Comparison of ENCODE assay signal across 8 cellular contexts in the genomic region with DNA sequence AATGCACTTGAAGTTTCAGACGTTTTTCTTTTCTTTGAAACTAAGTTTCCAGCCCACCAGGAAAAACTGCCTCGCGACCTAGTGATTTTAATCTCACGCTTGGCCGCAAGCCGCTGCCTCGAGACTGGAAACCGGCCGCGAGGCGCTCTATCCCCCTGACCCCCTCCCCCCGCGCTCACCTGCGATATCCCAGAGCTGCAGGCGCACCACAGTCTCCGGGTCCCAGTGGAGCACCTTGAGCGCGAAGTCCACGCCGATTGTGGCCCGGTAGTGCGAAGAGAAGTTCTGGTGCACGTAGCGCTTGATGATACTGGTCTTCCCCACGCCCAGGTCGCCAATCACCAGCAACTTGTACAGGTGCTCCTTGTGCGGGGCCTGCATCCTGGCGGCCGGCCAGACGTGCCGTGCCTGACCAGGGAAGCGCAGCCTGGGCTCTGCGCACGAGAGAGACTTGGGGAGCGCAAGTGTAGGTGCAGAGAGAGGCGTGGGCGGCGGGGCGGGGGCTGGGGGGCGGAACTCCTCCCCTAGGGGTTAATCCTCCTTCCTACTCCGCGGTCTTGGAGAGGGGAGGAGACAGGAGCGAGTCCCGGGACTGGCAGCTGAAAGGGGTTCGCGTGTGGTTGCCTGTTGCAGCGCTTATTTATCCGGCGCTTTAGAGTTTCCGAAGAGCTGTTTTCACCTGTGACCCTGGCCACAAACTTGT. TPM values are rescaled to one million over a fixed set of nuclear protein-coding genes. Genes with fewer than 3 reads are reported as not detected.
DNase-seq lines count a peak whose midpoint lies in the region; ATAC-seq and TF ChIP-seq lines count a peak whose summit lies in the region.

RAB38 (minus strand) TSS at position 440 of the 703 bp plus-strand sequence; CDS start at position 381, 59 bp downstream.

- H3K27me3 ChIP-seq in effector memory CD4-positive, alpha-beta T cell (replicated peaks; ENCODE audit: control insufficient read depth, insufficient read depth, low read length, poor library complexity, severe bottlenecking): no peaks in the 10 kb centered on the region
- no peaks in the 10 kb centered on the region for H3K27me3 ChIP-seq in suprapubic skin

- no peaks in the 10 kb centered on the region for H3K36me3 Mint-ChIP-seq in T-helper 2 cell treated with Interferon-gamma antibody and Interleukin-4, amounts not matched to agents 5 μg/mL and 100 μg/mL, for 36 hours (ENCODE audit: low read depth)

- 7% methylated on average over 35 of the region's 50 CpGs for WGBS in suprapubic skin

- H3K27ac ChIP-seq in effector memory CD4-positive, alpha-beta T cell (ENCODE audit: insufficient read depth, low read length, poor library complexity, severe bottlenecking): no peak within 1 kb of the TSS
- H3K27ac ChIP-seq in suprapubic skin: peak within 1 kb of the TSS; percentile 80

- peaks cover 3% of the 10 kb centered on the region for H3K4me1 ChIP-seq in effector memory CD4-positive, alpha-beta T cell (ENCODE audit: control insufficient read depth, insufficient read depth, low read length, poor library complexity, severe bottlenecking)
- H3K4me1 ChIP-seq in mucosa of descending colon (ENCODE audit: low read depth) (no peaks in the 10 kb centered on the region), suprapubic skin (peaks cover 54% of the 10 kb centered on the region)

- no peaks in the 10 kb centered on the region for H3K9me3 ChIP-seq in effector memory CD4-positive, alpha-beta T cell (ENCODE audit: control insufficient read depth, low read length)
- H3K9me3 ChIP-seq in mucosa of descending colon (no peaks in the 10 kb centered on the region), suprapubic skin (no peaks in the 10 kb centered on the region)

- no peak for TF ChIP-seq EP300 in suprapubic skin (IDR thresholded peaks at IDR 0.05)

- intact Hi-C loops in mucosa of descending colon (cut with DNase I, micrococcal nuclease): no loop called here

- peaks cover 20% of the 10 kb centered on the region for H3K27me3 Mint-ChIP-seq in T-helper 2 cell treated with Interferon-gamma antibody and Interleukin-4, amounts not matched to agents 5 μg/mL and 100 μg/mL, for 36 hours (ENCODE audit: low read depth)

- TF ChIP-seq POLR2A in suprapubic skin (IDR thresholded peaks at IDR 0.05): no peak

- peak within 1 kb of the TSS; percentile 70 for H3K4me3 Mint-ChIP-seq in T-helper 2 cell treated with Interferon-gamma antibody and Interleukin-4, amounts not matched to agents 5 μg/mL and 100 μg/mL, for 36 hours

- H3K27ac Mint-ChIP-seq in T-helper 2 cell treated with Interferon-gamma antibody and Interleukin-4, amounts not matched to agents 5 μg/mL and 100 μg/mL, for 36 hours: peak within 1 kb of the TSS; percentile 31

- peaks cover 27% of the 10 kb centered on the region for H3K4me1 Mint-ChIP-seq in T-helper 2 cell treated with Interferon-gamma antibody and Interleukin-4, amounts not matched to agents 5 μg/mL and 100 μg/mL, for 36 hours (ENCODE audit: low read depth)

- ATAC-seq in HG03039 (IDR thresholded peaks at IDR 0.05; ENCODE audit: unreplicated experiment): peak; percentile 16
- peak; percentile 78 for ATAC-seq in mucosa of descending colon

- H3K4me3 ChIP-seq in effector memory CD4-positive, alpha-beta T cell (ENCODE audit: insufficient read depth, low read depth, low read length, poor library complexity, severe bottlenecking): peak within 1 kb of the TSS; percentile 54
- H3K4me3 ChIP-seq in mucosa of descending colon (peak within 1 kb of the TSS; percentile 9), suprapubic skin (peak within 1 kb of the TSS; percentile 63)

- DNase-seq in stimulated activated naive CD4-positive, alpha-beta T cell treated with Interleukin-2 at 50 U/mL for 16 hours (lab: John Stamatoyannopoulos, UW): peak; percentile 12
- no peak for DNase-seq in stimulated activated naive CD4-positive, alpha-beta T cell (lab: John Stamatoyannopoulos, UW)
- DNase-seq in T-helper 2 cell treated with Interferon-gamma antibody and Interleukin-4, amounts not matched to agents 5 μg/mL and 100 μg/mL, for 36 hours (ENCODE audit: low spot score): no peak
- no peak for DNase-seq in effector memory CD4-positive, alpha-beta T cell
- DNase-seq in mucosa of descending colon (peak; percentile 50 to 74 (median 68)), suprapubic skin (ENCODE audit: low spot score in 2 of 2) (peak; percentile 66 to 77), SHP77 (lab: John Stamatoyannopoulos, UW) (no peak)

- H3K9me3 Mint-ChIP-seq in T-helper 2 cell treated with Interferon-gamma antibody and Interleukin-4, amounts not matched to agents 5 μg/mL and 100 μg/mL, for 36 hours: no peaks in the 10 kb centered on the region

- TF ChIP-seq CTCF in mucosa of descending colon (IDR thresholded peaks at IDR 0.05): no peak
- TF ChIP-seq CTCF in suprapubic skin (IDR thresholded peaks at IDR 0.05): no peak

- H3K36me3 ChIP-seq in effector memory CD4-positive, alpha-beta T cell (ENCODE audit: control insufficient read depth, insufficient read depth, low read length): no peaks in the 10 kb centered on the region
- no peaks in the 10 kb centered on the region for H3K36me3 ChIP-seq in mucosa of descending colon (ENCODE audit: low read depth)
- H3K36me3 ChIP-seq in suprapubic skin: no peaks in the 10 kb centered on the region

RNA-seq across cellular contexts. Expression of gene RAB38, which starts in this region (rescaled TPM):
- total RNA-seq in mucosa of descending colon (1 to 10 TPM in 2 of 3 donors, under 1 TPM in 1; 0.98 to 4.1 (median 1.1) TPM), suprapubic skin (10 to 100 TPM; 27.8 to 76.6 (median 48.9) TPM)

Comparison
In these comparisons a context has a peak if more than half of its experiments do, and no peak if none do; other contexts are left out.
1. RNA of gene RAB38 (total RNA-seq): 27.8 to 76.6 TPM in suprapubic skin; 0.98 to 4.1 TPM in mucosa of descending colon; every median in the first group is over 4 times any median in the second.
2. DNase-seq: peak in stimulated activated naive CD4-positive, alpha-beta T cell treated with Interleukin-2 at 50 U/mL for 16 hours (single experiment), mucosa of descending colon (3 of 3) and suprapubic skin (2 of 2); none in stimulated activated naive CD4-positive, alpha-beta T cell (0 of 6), T-helper 2 cell treated with Interferon-gamma antibody and Interleukin-4, amounts not matched to agents 5 μg/mL and 100 μg/mL, for 36 hours (single experiment), effector memory CD4-positive, alpha-beta T cell (0 of 3) and SHP77 (0 of 2).
3. H3K4me3 ChIP-seq: peak in every context shown above with its lines; median percentile 63 in suprapubic skin; 54 in effector memory CD4-positive, alpha-beta T cell; 9 in mucosa of descending colon.